1 cellular context compared by ENCODE assay signal in genomic region chr2:109131777-109132176, GRCh38.
TF ChIP-seq lines count a peak whose summit lies in the region.

No MANE protein-coding gene starts in this region.

TF ChIP-seq in endothelial cell of umbilical vein, 7 proteins besides CTCF, POLR2A, EP300 and RAD21 (continued from another document):
- TF ChIP-seq POLR2AphosphoS5 (IDR thresholded peaks at IDR 0.05; ENCODE audit: insufficient read depth, low read depth, low read length) (no peak), MAX (IDR thresholded peaks at IDR 0.05; ENCODE audit: insufficient read depth, insufficient read length) (no peak), FOS (IDR thresholded peaks at IDR 0.05; ENCODE audit: borderline replicate concordance, insufficient read depth, low read length) (no peak), GATA2 (IDR thresholded peaks at IDR 0.05; ENCODE audit: insufficient read depth, insufficient read length, low read depth, low read length) (no peak), EZH2 (IDR thresholded peaks at IDR 0.05; ENCODE audit: borderline replicate concordance, low read depth, low read length, severe bottlenecking) (no peak)
